In the genomic region with DNA sequence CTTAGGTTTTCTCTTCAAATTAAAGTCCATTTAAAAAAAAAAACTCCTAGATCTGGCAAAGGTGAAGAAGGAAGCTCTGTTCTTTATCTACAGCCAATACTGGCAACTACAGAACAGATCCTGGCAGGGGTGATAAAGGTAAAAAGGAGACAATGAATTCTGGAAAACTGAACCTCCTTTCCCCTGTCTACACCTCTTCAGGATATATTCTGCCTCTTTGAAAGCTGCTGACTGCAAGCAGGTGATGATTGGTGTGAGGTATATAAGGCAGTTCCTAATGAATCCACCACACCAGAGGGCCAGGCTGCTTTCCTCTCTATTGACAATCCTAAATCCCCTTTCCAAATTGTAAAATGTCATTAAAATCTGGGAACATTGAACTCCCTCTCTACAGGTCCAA, we compare ENCODE assay signal across 24 cellular contexts.
DNase-seq lines count a peak whose midpoint lies in the region; ATAC-seq and TF ChIP-seq lines count a peak whose summit lies in the region.
"Had no signal": no experiment of that assay in that cellular context is flagged by ENCODE, and none has a peak within 500 bp of the region (broad histone marks: within the 10 kb centered on the region; RNA-seq: fewer than 3 reads in every experiment).

No MANE protein-coding gene starts in this region.

- H3K27ac ChIP-seq in heart left ventricle (peak overlapping the region in 4 of 12 donors; percentile 2 to 47 (median 24)), right atrium auricular region (no peak overlapping the region), VCaP (peak overlapping the region; percentile 58)
- H3K27ac ChIP-seq: GM23248 had no signal

- H3K36me3 ChIP-seq in heart left ventricle: no peaks in the 10 kb centered on the region
- no peaks in the 10 kb centered on the region for H3K36me3 ChIP-seq in right atrium auricular region

- H3K27me3 ChIP-seq in heart left ventricle (no peaks in the 10 kb centered on the region), right atrium auricular region (no peaks in the 10 kb centered on the region)

- no peak overlapping the region for H3K27ac Mint-ChIP-seq in activated naive CD4-positive, alpha-beta T cell treated with anti-CD3 and anti-CD28 coated beads, Interleukin-2, amount 50 U/mL, for 72 hours
- H3K27ac Mint-ChIP-seq: CD8-positive, alpha-beta T cell had no signal

- H3K4me1 ChIP-seq in heart left ventricle (peaks cover 0 to 12% (median 9%) of the 10 kb centered on the region in 12 donors), right atrium auricular region (no peaks in the 10 kb centered on the region)
- H3K4me1 ChIP-seq: Caco-2 had no signal

- no peaks in the 10 kb centered on the region for H3K36me3 Mint-ChIP-seq in activated T-cell treated with anti-CD3 and anti-CD28 coated beads, Interleukin-2, amount 50 U/mL, for 4 hours (ENCODE audit: insufficient read depth)
- H3K36me3 Mint-ChIP-seq in activated naive CD4-positive, alpha-beta T cell treated with anti-CD3 and anti-CD28 coated beads, Interleukin-2, amount 50 U/mL, for 72 hours: no peaks in the 10 kb centered on the region
- H3K36me3 Mint-ChIP-seq: CD8-positive, alpha-beta T cell had no signal

- no peak overlapping the region for H3K4me3 Mint-ChIP-seq in activated T-cell treated with anti-CD3 and anti-CD28 coated beads, Interleukin-2, amount 50 U/mL, for 4 hours
- H3K4me3 Mint-ChIP-seq: CD8-positive, alpha-beta T cell had no signal

- H3K4me3 ChIP-seq in heart left ventricle (no peak overlapping the region), right atrium auricular region (no peak overlapping the region)
- H3K4me3 ChIP-seq: GM12878, GM23248 had no signal

- intact Hi-C loops in heart left ventricle (cut with DNase I) (no loop called here), left ventricle myocardium superior (cut with micrococcal nuclease) (no loop called here)

- TF ChIP-seq CTCF in heart left ventricle (IDR thresholded peaks at IDR 0.05) (no peak), right atrium auricular region (IDR thresholded peaks at IDR 0.05) (no peak), VCaP (conservative IDR thresholded peaks at IDR 0.05) (no peak), omental fat pad (IDR thresholded peaks at IDR 0.05) (no peak)

- DNase-seq in heart left ventricle (no peak), right atrium auricular region (ENCODE audit: low spot score) (no peak), left ventricle myocardium superior (no peak), omental fat pad (ENCODE audit: low spot score) (no peak)
- DNase-seq in activated T-cell treated with anti-CD3 and anti-CD28 coated beads, Interleukin-2, amount 50 U/mL, for 4 hours: no peak
- no peak for DNase-seq in activated naive CD4-positive, alpha-beta T cell treated with anti-CD3 and anti-CD28 coated beads, Interleukin-2, amount 50 U/mL, for 72 hours (ENCODE audit: low spot score in 2 of 2)
- DNase-seq in activated naive CD4-positive, alpha-beta T cell treated with anti-CD3 and anti-CD28 coated beads, Interleukin-2, amount 50 U/mL, for 16 hours: no peak
- DNase-seq: Caco-2; CD8-positive, alpha-beta T cell; GDM1; H7; Kasumi-1; NCI-H1092 treated with DMSO at 0.1 percent for 48 hours; NCI-H1436; NCI-H187 treated with DMSO at 0.1 percent for 48 hours; NCI-H2171 treated with DMSO at 0.1 percent for 48 hours; NCI-H345; NCI-H510A treated with DMSO at 0.1 percent for 48 hours; NCI-H748 treated with DMSO at 0.1 percent for 48 hours; NK-92 treated with Interleukin-12 subunit alpha and Interleukin-12 subunit beta, amount 100 ng/mL, for 24 hours; PC-3 had no signal

- H3K9me3 ChIP-seq in heart left ventricle: no peaks in the 10 kb centered on the region
- no peaks in the 10 kb centered on the region for H3K9me3 ChIP-seq in right atrium auricular region
- H3K9me3 ChIP-seq: Caco-2 had no signal

- H3K4me1 Mint-ChIP-seq in activated T-cell treated with anti-CD3 and anti-CD28 coated beads, Interleukin-2, amount 50 U/mL, for 4 hours (ENCODE audit: low read depth): no peaks in the 10 kb centered on the region

- H3K9me3 Mint-ChIP-seq in activated T-cell treated with anti-CD3 and anti-CD28 coated beads, Interleukin-2, amount 50 U/mL, for 4 hours: no peaks in the 10 kb centered on the region
- H3K9me3 Mint-ChIP-seq in activated naive CD4-positive, alpha-beta T cell treated with anti-CD3 and anti-CD28 coated beads, Interleukin-2, amount 50 U/mL, for 72 hours: no peaks in the 10 kb centered on the region
- H3K9me3 Mint-ChIP-seq: CD8-positive, alpha-beta T cell had no signal

- ATAC-seq in heart left ventricle (peak in 3 of 4 donors; percentile 15 to 29 (median 20)), left ventricle myocardium superior (peak; percentile 41), omental fat pad (ENCODE audit: low FRiP score) (peak; percentile 15)
- ATAC-seq in activated T-cell treated with anti-CD3 and anti-CD28 coated beads, Interleukin-2, amount 50 U/mL, for 4 hours: no peak
- ATAC-seq in activated naive CD4-positive, alpha-beta T cell treated with anti-CD3 and anti-CD28 coated beads, Interleukin-2, amount 50 U/mL, for 72 hours: no peak
- ATAC-seq: CD8-positive, alpha-beta T cell; GM12878; PC-3 had no signal

- no peak for TF ChIP-seq POLR2A in heart left ventricle (IDR thresholded peaks at IDR 0.05)

- H3K27me3 Mint-ChIP-seq in activated T-cell treated with anti-CD3 and anti-CD28 coated beads, Interleukin-2, amount 50 U/mL, for 4 hours (ENCODE audit: low read depth): no peaks in the 10 kb centered on the region

Comparison
In these comparisons a context has a peak if more than half of its experiments do, and no peak if none do; other contexts are left out.
1. ATAC-seq: peak in heart left ventricle (3 of 4), left ventricle myocardium superior (single experiment) and omental fat pad (single experiment); none in activated T-cell treated with anti-CD3 and anti-CD28 coated beads, Interleukin-2, amount 50 U/mL, for 4 hours (0 of 2) and activated naive CD4-positive, alpha-beta T cell treated with anti-CD3 and anti-CD28 coated beads, Interleukin-2, amount 50 U/mL, for 72 hours (0 of 2).